In genomic region chr15:63332367-63333078, GRCh38 we compare ENCODE assay signal across 11 cellular contexts. TPM values are rescaled to one million over a fixed set of nuclear protein-coding genes. Genes with fewer than 3 reads are reported as not detected.
DNase-seq lines count a peak whose midpoint lies in the region; ATAC-seq and TF ChIP-seq lines count a peak whose summit lies in the region.
"Had no signal": no experiment of that assay in that cellular context is flagged by ENCODE, and none has a peak within 500 bp of the region (broad histone marks: within the 10 kb centered on the region; RNA-seq: fewer than 3 reads in every experiment).

No MANE protein-coding gene starts in this region.

- ATAC-seq in RWPE2 (ENCODE audit: low read depth) = peak; percentile 93
- ATAC-seq in GM18520 (IDR thresholded peaks at IDR 0.05; ENCODE audit: unreplicated experiment) = no peak

- BruUV-seq in MCF 10A (replicated peaks; lab: Mats Ljungman, UMichigan) = no TSS peak

- no peak for TF ChIP-seq CTCF in MCF 10A (IDR thresholded peaks at IDR 0.05; ENCODE audit: unreplicated experiment)
- no peak for TF ChIP-seq CTCF in breast epithelium (IDR thresholded peaks at IDR 0.05)
- no peak for TF ChIP-seq CTCF in RWPE2 (IDR thresholded peaks at IDR 0.05; ENCODE audit: poor library complexity, severe bottlenecking)
- no peak for TF ChIP-seq CTCF in smooth muscle cell (IDR thresholded peaks at IDR 0.05; ENCODE audit: borderline replicate concordance, insufficient read depth, poor library complexity, severe bottlenecking)
- TF ChIP-seq CTCF in right atrium auricular region (IDR thresholded peaks at IDR 0.05) = no peak

- peak overlapping the region; percentile 2 for H3K4me3 Mint-ChIP-seq in MCF 10A (ENCODE audit: unreplicated experiment)
- H3K4me3 Mint-ChIP-seq: CD4-positive, alpha-beta memory T cell had no signal

- H3K4me1 ChIP-seq in breast epithelium = no peaks in the 10 kb centered on the region
- H3K4me1 ChIP-seq in RWPE2 (ENCODE audit: insufficient read depth, poor library complexity, severe bottlenecking) = peaks cover 22% of the 10 kb centered on the region
- H3K4me1 ChIP-seq in smooth muscle cell (ENCODE audit: low read depth) = no peaks in the 10 kb centered on the region
- H3K4me1 ChIP-seq in right atrium auricular region = peaks cover 0 to 6% of the 10 kb centered on the region in 2 donors

- peaks cover 28% of the 10 kb centered on the region for H3K36me3 Mint-ChIP-seq in MCF 10A (ENCODE audit: insufficient read depth, unreplicated experiment)
- H3K36me3 Mint-ChIP-seq: CD4-positive, alpha-beta memory T cell had no signal

- no peaks in the 10 kb centered on the region for H3K36me3 ChIP-seq in breast epithelium
- H3K36me3 ChIP-seq in RWPE2 (ENCODE audit: low read depth) = peaks cover 9% of the 10 kb centered on the region; the same call in 1 of the 2 replicates
- no peaks in the 10 kb centered on the region for H3K36me3 ChIP-seq in smooth muscle cell (ENCODE audit: low read depth)
- no peaks in the 10 kb centered on the region for H3K36me3 ChIP-seq in right atrium auricular region

- H3K79me2 ChIP-seq in smooth muscle cell (ENCODE audit: low read depth) = no peaks in the 10 kb centered on the region

- H2AFZ ChIP-seq in smooth muscle cell (ENCODE audit: low read depth) = no peak overlapping the region

- DNase-seq in MCF 10A (ENCODE audit: unreplicated experiment) (peak; percentile 97), breast epithelium (ENCODE audit: low spot score in 2 of 2) (no peak), RWPE2 (ENCODE audit: low spot score) (no peak), fibroblast of peridontal ligament (ENCODE audit: extremely low read depth) (peak; percentile 87), Ammon's horn (ENCODE audit: low spot score) (no peak), smooth muscle cell (lab: John Stamatoyannopoulos, UW; ENCODE audit: unreplicated experiment) (no peak), right atrium auricular region (ENCODE audit: low spot score) (no peak)
- DNase-seq: CD4-positive, alpha-beta memory T cell; NCI-H2081; nucleus accumbens had no signal

- H3K4me1 Mint-ChIP-seq in MCF 10A (ENCODE audit: insufficient read depth, unreplicated experiment) = peaks cover 20% of the 10 kb centered on the region
- H3K4me1 Mint-ChIP-seq: CD4-positive, alpha-beta memory T cell had no signal

- WGBS in smooth muscle cell (ENCODE audit: low lambda C conversion rate) = 55% methylated on average over 8 of the region's 8 CpGs

- CTCF ChIA-PET in MCF 10A (lab: Yijun Ruan, JAX) = interaction anchor here (0.7 to 1.8 kb wide), 2 partner anchors 43 to 70 kb away, joined by 3 to 10 read pairs; no protein-coding TSS in a partner anchor

- TF ChIP-seq POLR2A in breast epithelium (IDR thresholded peaks at IDR 0.05) = no peak

- H3K27me3 ChIP-seq in breast epithelium (no peaks in the 10 kb centered on the region), RWPE2 (ENCODE audit: insufficient read depth, poor library complexity, severe bottlenecking) (no peaks in the 10 kb centered on the region), smooth muscle cell (ENCODE audit: low read depth) (no peaks in the 10 kb centered on the region), right atrium auricular region (no peaks in the 10 kb centered on the region)

- no peak overlapping the region for H3K27ac ChIP-seq in breast epithelium
- H3K27ac ChIP-seq in RWPE2 (ENCODE audit: poor library complexity, severe bottlenecking) = peak overlapping the region; percentile 51
- H3K27ac ChIP-seq in smooth muscle cell (ENCODE audit: low read depth) = no peak overlapping the region
- no peak overlapping the region for H3K27ac ChIP-seq in right atrium auricular region

- H4K20me1 ChIP-seq in smooth muscle cell (ENCODE audit: low read depth) = no peaks in the 10 kb centered on the region

- H3K27me3 Mint-ChIP-seq in MCF 10A (ENCODE audit: insufficient read depth, unreplicated experiment) = no peaks in the 10 kb centered on the region

- peaks cover 8% of the 10 kb centered on the region for H3F3A ChIP-seq in smooth muscle cell (ENCODE audit: low read depth)

- no peak overlapping the region for H3K4me3 ChIP-seq in breast epithelium
- no peak overlapping the region for H3K4me3 ChIP-seq in RWPE2 (ENCODE audit: severe bottlenecking)
- no peak overlapping the region for H3K4me3 ChIP-seq in smooth muscle cell
- no peak overlapping the region for H3K4me3 ChIP-seq in right atrium auricular region

- POLR2A ChIA-PET in MCF 10A (lab: Yijun Ruan, JAX) = interaction anchor here (0.7 to 2.3 kb wide), 12 partner anchors 13 to 238 kb away, joined by 3 to 17 read pairs (median 4); partner anchors contain the start of genes CA12 and RPS27L

- no peak overlapping the region for H3K4me2 ChIP-seq in smooth muscle cell

- H3K9ac ChIP-seq in smooth muscle cell (ENCODE audit: low read depth) = no peak overlapping the region

- intact Hi-C loops in MCF 10A (cut with micrococcal nuclease) (loop anchor here (5.0 kb wide), 1 partner anchor 50 kb away; the partner anchor contains the start of gene CA12), breast epithelium (cut with DNase I; ENCODE audit: low total_unique reads) (no loop called here)

- H3K9me3 ChIP-seq in breast epithelium = no peaks in the 10 kb centered on the region
- no peaks in the 10 kb centered on the region for H3K9me3 ChIP-seq in RWPE2 (ENCODE audit: severe bottlenecking)
- H3K9me3 ChIP-seq in smooth muscle cell (replicated peaks; ENCODE audit: low read depth) = no peaks in the 10 kb centered on the region
- H3K9me3 ChIP-seq in right atrium auricular region = no peaks in the 10 kb centered on the region

- peak overlapping the region; percentile 13 for H3K27ac Mint-ChIP-seq in MCF 10A (ENCODE audit: low read depth, unreplicated experiment)

- no peaks in the 10 kb centered on the region for H3K9me3 Mint-ChIP-seq in MCF 10A (ENCODE audit: unreplicated experiment)
- H3K9me3 Mint-ChIP-seq: CD4-positive, alpha-beta memory T cell had no signal

RNA-seq across cellular contexts. Expression of gene CA12, which starts 49.1 kb away (rescaled TPM):
- 19.6 and 20.3 TPM in 2 replicates for total RNA-seq in MCF 10A (2022)
- total RNA-seq in breast epithelium = 10 to 100 TPM; 11.7 to 64.5 (median 61.9) TPM
- total RNA-seq in smooth muscle cell = 12.5 and 14.0 TPM in 2 replicates
- 9.2 and 13.5 TPM in 2 replicates for polyA plus RNA-seq in smooth muscle cell
- 1 to 10 TPM; 1.3 to 5.5 TPM for total RNA-seq in right atrium auricular region
- total RNA-seq: CD4-positive, alpha-beta memory T cell had no signal
- polyA plus RNA-seq: CD4-positive, alpha-beta memory T cell had no signal

RNA-seq across cellular contexts. Expression of gene APH1B, which starts 55.1 kb away (rescaled TPM):
- total RNA-seq in MCF 10A (2022) (5.2 and 8.2 TPM in 2 replicates), breast epithelium (10 to 100 TPM; 21.3 to 26.1 (median 25.6) TPM), smooth muscle cell (10.5 and 14.3 TPM in 2 replicates), right atrium auricular region (1 to 10 TPM; 4.8 to 6.9 TPM)
- 9.5 and 15.5 TPM in 2 replicates for polyA plus RNA-seq in smooth muscle cell

Comparison
In these comparisons a context has a peak if more than half of its experiments do, and no peak if none do; other contexts are left out.
1. DNase-seq: peak in MCF 10A (single experiment) and fibroblast of peridontal ligament (single experiment); none in breast epithelium (0 of 2), RWPE2 (single experiment), Ammon's horn (single experiment), smooth muscle cell (single experiment) and right atrium auricular region (single experiment).